8 cellular contexts compared by ENCODE assay signal in the genomic region with DNA sequence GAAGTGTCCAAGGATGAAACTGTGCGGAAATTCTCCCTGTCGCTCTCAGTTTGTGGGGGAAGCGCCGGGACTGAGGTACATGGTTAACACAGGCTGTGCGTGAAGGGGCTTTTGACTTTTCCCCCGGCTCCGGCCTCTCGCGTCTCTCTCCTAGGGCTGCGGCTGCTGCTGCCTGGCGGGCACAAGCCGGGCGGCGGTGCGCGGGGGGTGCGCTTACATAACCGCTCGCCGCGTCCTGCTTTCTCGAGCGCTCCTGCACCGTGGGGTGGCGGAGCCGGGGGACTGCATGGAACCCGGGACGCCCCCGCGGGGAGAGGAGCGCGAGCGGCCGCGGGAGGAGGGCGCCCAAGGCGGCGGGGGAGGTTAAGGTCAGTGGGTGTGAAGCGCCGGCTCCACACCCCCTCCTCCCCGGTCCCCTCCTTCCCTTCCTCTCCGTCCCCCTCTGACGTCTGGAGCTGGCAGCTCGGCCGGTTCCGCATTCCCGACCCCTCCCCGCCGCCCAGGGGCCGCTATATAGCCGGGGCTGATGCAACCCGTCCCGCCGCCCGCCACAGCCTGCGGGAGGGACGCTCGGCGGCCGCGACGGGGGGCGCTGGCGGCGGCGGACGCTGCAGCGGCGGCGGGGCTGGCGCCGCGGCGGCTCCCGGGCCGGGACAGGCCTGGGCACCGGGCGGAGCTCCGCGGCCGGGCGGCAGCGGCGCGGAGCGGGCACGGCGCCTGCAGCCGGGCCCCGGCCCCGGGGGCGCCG. TPM values are rescaled to one million over a fixed set of nuclear protein-coding genes. Genes with fewer than 3 reads are reported as not detected.
DNase-seq lines count a peak whose midpoint lies in the region; ATAC-seq and TF ChIP-seq lines count a peak whose summit lies in the region.

A gene with protein sequence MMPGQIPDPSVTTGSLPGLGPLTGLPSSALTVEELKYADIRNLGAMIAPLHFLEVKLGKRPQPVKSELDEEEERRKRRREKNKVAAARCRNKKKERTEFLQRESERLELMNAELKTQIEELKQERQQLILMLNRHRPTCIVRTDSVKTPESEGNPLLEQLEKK (plus strand): TSS at position 541 of the 748 bp plus-strand sequence. CDS start 9,899 bp downstream, outside the sequence.

- H3K4me1 ChIP-seq in Peyer's patch = peaks cover 4 to 43% (median 5%) of the 10 kb centered on the region in 4 donors
- H3K4me1 ChIP-seq in suprapubic skin = peaks cover 47% of the 10 kb centered on the region

- TF ChIP-seq POLR2A in GM15510 (IDR thresholded peaks at IDR 0.05; ENCODE audit: borderline replicate concordance, extremely low read depth, insufficient read length) (peak; percentile 21), Peyer's patch (IDR thresholded peaks at IDR 0.05) (peak; percentile 87 to 93), suprapubic skin (IDR thresholded peaks at IDR 0.05) (peak in 1 of 2 donors; percentile 87)

- peak within 1 kb of the TSS; percentile 86 for H3K4me3 Mint-ChIP-seq in natural killer cell

- H3K9me3 Mint-ChIP-seq in natural killer cell = no peaks in the 10 kb centered on the region

- peaks cover 0 to 11% (median 0%) of the 10 kb centered on the region in 3 donors for H3K36me3 ChIP-seq in Peyer's patch
- H3K36me3 ChIP-seq in suprapubic skin = no peaks in the 10 kb centered on the region

- WGBS in suprapubic skin = no CpG with 5 or more reads among the region's 93 CpGs

- H3K36me3 Mint-ChIP-seq in natural killer cell = no peaks in the 10 kb centered on the region

- H3K27me3 ChIP-seq in Peyer's patch = no peaks in the 10 kb centered on the region
- H3K27me3 ChIP-seq in suprapubic skin = no peaks in the 10 kb centered on the region

- intact Hi-C loops in natural killer cell (cut with micrococcal nuclease) = no loop called here

- TF ChIP-seq CTCF in Peyer's patch (IDR thresholded peaks at IDR 0.05) (peak in 3 of 6 experiments; percentile 24 to 33 (median 30)), natural killer cell (IDR thresholded peaks at IDR 0.05) (no peak), suprapubic skin (IDR thresholded peaks at IDR 0.05) (peak in 1 of 2 donors; percentile 24)

- no peak for TF ChIP-seq EP300 in suprapubic skin (IDR thresholded peaks at IDR 0.05)

- peak; percentile 82 for DNase-seq in 8988T
- peak; percentile 72 to 94 (median 93) for DNase-seq in Peyer's patch
- peak; percentile 32 for DNase-seq in activated gamma-delta T cell treated with Interleukin-2 at 50 U/mL for 16 hours
- DNase-seq in fibroblast of the conjunctiva (ENCODE audit: low read depth) = peak; percentile 66
- peak; percentile 40 for DNase-seq in natural killer cell
- DNase-seq in suprapubic skin (ENCODE audit: low spot score in 2 of 2) = peak; percentile 96 to 97

- ATAC-seq in HG03342 (IDR thresholded peaks at IDR 0.05; ENCODE audit: unreplicated experiment) = peak; percentile 40
- ATAC-seq in natural killer cell = peak; percentile 71 to 80 (median 78)

- H3K27ac ChIP-seq in Peyer's patch = peak within 1 kb of the TSS; percentile 78 to 90 (median 83)
- H3K27ac ChIP-seq in suprapubic skin = peak within 1 kb of the TSS; percentile 85

- H3K9me3 ChIP-seq in Peyer's patch (no peaks in the 10 kb centered on the region), suprapubic skin (no peaks in the 10 kb centered on the region)

- H3K27ac Mint-ChIP-seq in natural killer cell = no peak within 1 kb of the TSS

- H3K27me3 Mint-ChIP-seq in natural killer cell (ENCODE audit: low read depth in 2 of 2) = peaks cover 32% of the 10 kb centered on the region in 2 donors

- H3K4me3 ChIP-seq in Peyer's patch (peak within 1 kb of the TSS; percentile 64 to 85 (median 72)), suprapubic skin (peak within 1 kb of the TSS; percentile 81)

- no peaks in the 10 kb centered on the region for H3K4me1 Mint-ChIP-seq in natural killer cell

RNA-seq across cellular contexts. Expression of the gene that starts here (rescaled TPM):
- total RNA-seq in Peyer's patch (100 to 1,000 TPM in 1 of 4 donors, 10 to 100 TPM in 3; 56.7 to 111 (median 67.2) TPM), natural killer cell (10 to 100 TPM in 1 of 3 donors, 1 to 10 TPM in 2; 1.9 to 10.5 (median 3.2) TPM), suprapubic skin (10 to 100 TPM; 36.0 to 72.7 (median 50.4) TPM)

Comparison
In these comparisons a context has a peak if more than half of its experiments do, and no peak if none do; other contexts are left out.
1. Peak in every context shown above with its lines: DNase-seq, ATAC-seq, H3K4me3 ChIP-seq and H3K27ac ChIP-seq.
2. DNase-seq: peak in every context shown above with its lines; median percentile 96 in suprapubic skin; 93 in Peyer's patch; 82 in 8988T; 66 in fibroblast of the conjunctiva; 40 in natural killer cell; 32 in activated gamma-delta T cell treated with Interleukin-2 at 50 U/mL for 16 hours.